ENCODE assay signal across 1 cellular context in the genomic region with DNA sequence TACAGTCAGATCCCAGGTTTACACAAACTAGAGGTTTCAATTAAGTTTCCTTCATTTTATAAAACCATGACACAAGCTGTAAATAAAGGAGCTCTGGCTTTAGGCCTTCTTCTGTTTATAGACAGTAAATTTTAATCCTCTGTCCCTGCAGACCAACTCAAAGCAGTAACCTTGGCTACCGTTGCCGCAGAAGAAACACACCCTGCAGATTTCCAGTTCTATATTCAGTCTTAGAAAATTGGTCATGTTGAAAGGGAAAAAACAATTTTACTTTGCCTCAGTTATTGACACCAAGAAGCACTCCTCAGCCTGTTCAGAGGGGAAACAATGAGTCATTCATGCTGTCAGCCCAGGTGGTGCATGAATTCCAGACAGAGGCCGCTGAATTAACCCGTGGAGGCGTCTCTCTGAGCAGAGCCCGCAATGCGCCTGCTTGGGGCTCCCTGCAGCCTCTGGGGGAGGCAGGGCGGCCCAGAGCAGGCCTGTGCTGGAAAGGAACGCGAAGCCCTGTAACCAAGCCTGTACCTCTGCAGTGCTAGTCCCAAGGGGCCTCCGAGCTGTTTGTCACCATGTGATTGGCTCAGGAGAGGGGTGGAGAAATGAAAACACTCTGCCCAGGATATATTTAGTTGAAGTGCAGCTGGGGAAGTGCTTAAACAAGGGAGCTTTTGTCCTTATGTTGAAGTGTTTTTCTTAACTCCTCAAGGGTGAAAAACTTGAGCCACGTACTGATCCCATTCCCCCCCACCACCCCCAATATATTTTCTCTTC.
TF ChIP-seq lines count a peak whose summit lies in the region.

No MANE protein-coding gene starts in this region.

TF ChIP-seq in K562, 482 proteins besides CTCF, POLR2A, EP300 and RAD21 (continued from another document and continues in another):
- TF ChIP-seq, protein P1, sequence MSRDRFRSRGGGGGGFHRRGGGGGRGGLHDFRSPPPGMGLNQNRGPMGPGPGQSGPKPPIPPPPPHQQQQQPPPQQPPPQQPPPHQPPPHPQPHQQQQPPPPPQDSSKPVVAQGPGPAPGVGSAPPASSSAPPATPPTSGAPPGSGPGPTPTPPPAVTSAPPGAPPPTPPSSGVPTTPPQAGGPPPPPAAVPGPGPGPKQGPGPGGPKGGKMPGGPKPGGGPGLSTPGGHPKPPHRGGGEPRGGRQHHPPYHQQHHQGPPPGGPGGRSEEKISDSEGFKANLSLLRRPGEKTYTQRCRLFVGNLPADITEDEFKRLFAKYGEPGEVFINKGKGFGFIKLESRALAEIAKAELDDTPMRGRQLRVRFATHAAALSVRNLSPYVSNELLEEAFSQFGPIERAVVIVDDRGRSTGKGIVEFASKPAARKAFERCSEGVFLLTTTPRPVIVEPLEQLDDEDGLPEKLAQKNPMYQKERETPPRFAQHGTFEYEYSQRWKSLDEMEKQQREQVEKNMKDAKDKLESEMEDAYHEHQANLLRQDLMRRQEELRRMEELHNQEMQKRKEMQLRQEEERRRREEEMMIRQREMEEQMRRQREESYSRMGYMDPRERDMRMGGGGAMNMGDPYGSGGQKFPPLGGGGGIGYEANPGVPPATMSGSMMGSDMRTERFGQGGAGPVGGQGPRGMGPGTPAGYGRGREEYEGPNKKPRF (IDR thresholded peaks at IDR 0.05; ENCODE audit: low read depth, low read length): no peak
- TF ChIP-seq NR1H2 (CRISPR knock-in tag; IDR thresholded peaks at IDR 0.05) (no peak), POLR2G (IDR thresholded peaks at IDR 0.05; ENCODE audit: low read depth, low read length) (peak; percentile 81), BCL6 (CRISPR knock-in tag; IDR thresholded peaks at IDR 0.05) (no peak), ZFP1 (CRISPR knock-in tag; IDR thresholded peaks at IDR 0.05) (no peak), KAT8 (IDR thresholded peaks at IDR 0.05; ENCODE audit: low read depth) (no peak), ZNF133 (CRISPR knock-in tag; IDR thresholded peaks at IDR 0.05) (no peak), WHSC1 (IDR thresholded peaks at IDR 0.05; ENCODE audit: low read length) (no peak), ZNF717 (CRISPR knock-in tag; IDR thresholded peaks at IDR 0.05) (no peak), SMC3 (conservative IDR thresholded peaks at IDR 0.05; ENCODE audit: insufficient read depth, low read depth, low read length) (no peak), CBX3 (IDR thresholded peaks at IDR 0.05; ENCODE audit: borderline replicate concordance in 1 of 2, low read length in 2 of 2) (peak in 1 of 2 experiments; percentile 57; a peak in 1 of 3 replicates), MTA3 (IDR thresholded peaks at IDR 0.05; ENCODE audit: borderline replicate concordance) (peak; percentile 79; the same call in 1 of the 2 replicates), TEAD1 (CRISPR knock-in tag; IDR thresholded peaks at IDR 0.05) (peak; percentile 54 to 58; a peak in 2 of 4 replicates), CHD4 (IDR thresholded peaks at IDR 0.05; ENCODE audit: insufficient read depth, insufficient replicate concordance, low read depth, low read length, poor library complexity, severe bottlenecking) (no peak), ZNF212 (CRISPR knock-in tag; IDR thresholded peaks at IDR 0.05) (no peak), KAT2B (IDR thresholded peaks at IDR 0.05; ENCODE audit: low read depth, low read length) (no peak), HMG20B (CRISPR knock-in tag; IDR thresholded peaks at IDR 0.05) (no peak), SMARCE1 (IDR thresholded peaks at IDR 0.05) (peak; percentile 92), KLF16 (IDR thresholded peaks at IDR 0.05) (no peak; the same call in 1 of the 2 replicates), KDM1A (IDR thresholded peaks at IDR 0.05) (no peak), LCOR (CRISPR knock-in tag; IDR thresholded peaks at IDR 0.05) (no peak), ILK (tag; IDR thresholded peaks at IDR 0.05; ENCODE audit: borderline replicate concordance, low read depth) (no peak), RBM17 (IDR thresholded peaks at IDR 0.05; ENCODE audit: borderline replicate concordance, low read depth, low read length) (no peak), RBM22 (IDR thresholded peaks at IDR 0.05; ENCODE audit: low read depth, low read length, poor library complexity, severe bottlenecking) (no peak), SREBF2 (CRISPR knock-in tag; IDR thresholded peaks at IDR 0.05) (no peak), STAG1 (CRISPR knock-in tag; IDR thresholded peaks at IDR 0.05; ENCODE audit: borderline replicate concordance) (no peak), BRD9 (IDR thresholded peaks at IDR 0.05; ENCODE audit: low read depth, partially characterized antibody) (peak; percentile 70), ETV1 (tag; conservative IDR thresholded peaks at IDR 0.05; ENCODE audit: low read depth) (no peak), MED1 (CRISPR knock-in tag; IDR thresholded peaks at IDR 0.05; ENCODE audit: borderline replicate concordance) (no peak), ZKSCAN3 (CRISPR knock-in tag; IDR thresholded peaks at IDR 0.05) (no peak), KAT7 (CRISPR knock-in tag; IDR thresholded peaks at IDR 0.05; ENCODE audit: borderline replicate concordance) (no peak; the same call in 1 of the 2 replicates), RCOR1 (IDR thresholded peaks at IDR 0.05; ENCODE audit: borderline replicate concordance in 1 of 2, low read depth in 2 of 2, low read length in 2 of 2) (no peak; a peak in 1 of 4 replicates)
- TF ChIP-seq, protein P2, sequence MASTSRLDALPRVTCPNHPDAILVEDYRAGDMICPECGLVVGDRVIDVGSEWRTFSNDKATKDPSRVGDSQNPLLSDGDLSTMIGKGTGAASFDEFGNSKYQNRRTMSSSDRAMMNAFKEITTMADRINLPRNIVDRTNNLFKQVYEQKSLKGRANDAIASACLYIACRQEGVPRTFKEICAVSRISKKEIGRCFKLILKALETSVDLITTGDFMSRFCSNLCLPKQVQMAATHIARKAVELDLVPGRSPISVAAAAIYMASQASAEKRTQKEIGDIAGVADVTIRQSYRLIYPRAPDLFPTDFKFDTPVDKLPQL (IDR thresholded peaks at IDR 0.05; ENCODE audit: extremely low read depth, insufficient read length): no peak
- TF ChIP-seq, protein P3, sequence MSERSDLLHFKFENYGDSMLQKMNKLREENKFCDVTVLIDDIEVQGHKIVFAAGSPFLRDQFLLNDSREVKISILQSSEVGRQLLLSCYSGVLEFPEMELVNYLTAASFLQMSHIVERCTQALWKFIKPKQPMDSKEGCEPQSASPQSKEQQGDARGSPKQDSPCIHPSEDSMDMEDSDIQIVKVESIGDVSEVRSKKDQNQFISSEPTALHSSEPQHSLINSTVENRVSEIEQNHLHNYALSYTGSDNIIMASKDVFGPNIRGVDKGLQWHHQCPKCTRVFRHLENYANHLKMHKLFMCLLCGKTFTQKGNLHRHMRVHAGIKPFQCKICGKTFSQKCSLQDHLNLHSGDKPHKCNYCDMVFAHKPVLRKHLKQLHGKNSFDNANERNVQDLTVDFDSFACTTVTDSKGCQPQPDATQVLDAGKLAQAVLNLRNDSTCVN (CRISPR knock-in tag; IDR thresholded peaks at IDR 0.05): no peak
- TF ChIP-seq, protein P4, sequence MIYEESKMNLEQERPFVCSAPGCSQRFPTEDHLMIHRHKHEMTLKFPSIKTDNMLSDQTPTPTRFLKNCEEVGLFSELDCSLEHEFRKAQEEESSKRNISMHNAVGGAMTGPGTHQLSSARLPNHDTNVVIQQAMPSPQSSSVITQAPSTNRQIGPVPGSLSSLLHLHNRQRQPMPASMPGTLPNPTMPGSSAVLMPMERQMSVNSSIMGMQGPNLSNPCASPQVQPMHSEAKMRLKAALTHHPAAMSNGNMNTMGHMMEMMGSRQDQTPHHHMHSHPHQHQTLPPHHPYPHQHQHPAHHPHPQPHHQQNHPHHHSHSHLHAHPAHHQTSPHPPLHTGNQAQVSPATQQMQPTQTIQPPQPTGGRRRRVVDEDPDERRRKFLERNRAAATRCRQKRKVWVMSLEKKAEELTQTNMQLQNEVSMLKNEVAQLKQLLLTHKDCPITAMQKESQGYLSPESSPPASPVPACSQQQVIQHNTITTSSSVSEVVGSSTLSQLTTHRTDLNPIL (CRISPR knock-in tag; IDR thresholded peaks at IDR 0.05): no peak
- TF ChIP-seq, protein P5, sequence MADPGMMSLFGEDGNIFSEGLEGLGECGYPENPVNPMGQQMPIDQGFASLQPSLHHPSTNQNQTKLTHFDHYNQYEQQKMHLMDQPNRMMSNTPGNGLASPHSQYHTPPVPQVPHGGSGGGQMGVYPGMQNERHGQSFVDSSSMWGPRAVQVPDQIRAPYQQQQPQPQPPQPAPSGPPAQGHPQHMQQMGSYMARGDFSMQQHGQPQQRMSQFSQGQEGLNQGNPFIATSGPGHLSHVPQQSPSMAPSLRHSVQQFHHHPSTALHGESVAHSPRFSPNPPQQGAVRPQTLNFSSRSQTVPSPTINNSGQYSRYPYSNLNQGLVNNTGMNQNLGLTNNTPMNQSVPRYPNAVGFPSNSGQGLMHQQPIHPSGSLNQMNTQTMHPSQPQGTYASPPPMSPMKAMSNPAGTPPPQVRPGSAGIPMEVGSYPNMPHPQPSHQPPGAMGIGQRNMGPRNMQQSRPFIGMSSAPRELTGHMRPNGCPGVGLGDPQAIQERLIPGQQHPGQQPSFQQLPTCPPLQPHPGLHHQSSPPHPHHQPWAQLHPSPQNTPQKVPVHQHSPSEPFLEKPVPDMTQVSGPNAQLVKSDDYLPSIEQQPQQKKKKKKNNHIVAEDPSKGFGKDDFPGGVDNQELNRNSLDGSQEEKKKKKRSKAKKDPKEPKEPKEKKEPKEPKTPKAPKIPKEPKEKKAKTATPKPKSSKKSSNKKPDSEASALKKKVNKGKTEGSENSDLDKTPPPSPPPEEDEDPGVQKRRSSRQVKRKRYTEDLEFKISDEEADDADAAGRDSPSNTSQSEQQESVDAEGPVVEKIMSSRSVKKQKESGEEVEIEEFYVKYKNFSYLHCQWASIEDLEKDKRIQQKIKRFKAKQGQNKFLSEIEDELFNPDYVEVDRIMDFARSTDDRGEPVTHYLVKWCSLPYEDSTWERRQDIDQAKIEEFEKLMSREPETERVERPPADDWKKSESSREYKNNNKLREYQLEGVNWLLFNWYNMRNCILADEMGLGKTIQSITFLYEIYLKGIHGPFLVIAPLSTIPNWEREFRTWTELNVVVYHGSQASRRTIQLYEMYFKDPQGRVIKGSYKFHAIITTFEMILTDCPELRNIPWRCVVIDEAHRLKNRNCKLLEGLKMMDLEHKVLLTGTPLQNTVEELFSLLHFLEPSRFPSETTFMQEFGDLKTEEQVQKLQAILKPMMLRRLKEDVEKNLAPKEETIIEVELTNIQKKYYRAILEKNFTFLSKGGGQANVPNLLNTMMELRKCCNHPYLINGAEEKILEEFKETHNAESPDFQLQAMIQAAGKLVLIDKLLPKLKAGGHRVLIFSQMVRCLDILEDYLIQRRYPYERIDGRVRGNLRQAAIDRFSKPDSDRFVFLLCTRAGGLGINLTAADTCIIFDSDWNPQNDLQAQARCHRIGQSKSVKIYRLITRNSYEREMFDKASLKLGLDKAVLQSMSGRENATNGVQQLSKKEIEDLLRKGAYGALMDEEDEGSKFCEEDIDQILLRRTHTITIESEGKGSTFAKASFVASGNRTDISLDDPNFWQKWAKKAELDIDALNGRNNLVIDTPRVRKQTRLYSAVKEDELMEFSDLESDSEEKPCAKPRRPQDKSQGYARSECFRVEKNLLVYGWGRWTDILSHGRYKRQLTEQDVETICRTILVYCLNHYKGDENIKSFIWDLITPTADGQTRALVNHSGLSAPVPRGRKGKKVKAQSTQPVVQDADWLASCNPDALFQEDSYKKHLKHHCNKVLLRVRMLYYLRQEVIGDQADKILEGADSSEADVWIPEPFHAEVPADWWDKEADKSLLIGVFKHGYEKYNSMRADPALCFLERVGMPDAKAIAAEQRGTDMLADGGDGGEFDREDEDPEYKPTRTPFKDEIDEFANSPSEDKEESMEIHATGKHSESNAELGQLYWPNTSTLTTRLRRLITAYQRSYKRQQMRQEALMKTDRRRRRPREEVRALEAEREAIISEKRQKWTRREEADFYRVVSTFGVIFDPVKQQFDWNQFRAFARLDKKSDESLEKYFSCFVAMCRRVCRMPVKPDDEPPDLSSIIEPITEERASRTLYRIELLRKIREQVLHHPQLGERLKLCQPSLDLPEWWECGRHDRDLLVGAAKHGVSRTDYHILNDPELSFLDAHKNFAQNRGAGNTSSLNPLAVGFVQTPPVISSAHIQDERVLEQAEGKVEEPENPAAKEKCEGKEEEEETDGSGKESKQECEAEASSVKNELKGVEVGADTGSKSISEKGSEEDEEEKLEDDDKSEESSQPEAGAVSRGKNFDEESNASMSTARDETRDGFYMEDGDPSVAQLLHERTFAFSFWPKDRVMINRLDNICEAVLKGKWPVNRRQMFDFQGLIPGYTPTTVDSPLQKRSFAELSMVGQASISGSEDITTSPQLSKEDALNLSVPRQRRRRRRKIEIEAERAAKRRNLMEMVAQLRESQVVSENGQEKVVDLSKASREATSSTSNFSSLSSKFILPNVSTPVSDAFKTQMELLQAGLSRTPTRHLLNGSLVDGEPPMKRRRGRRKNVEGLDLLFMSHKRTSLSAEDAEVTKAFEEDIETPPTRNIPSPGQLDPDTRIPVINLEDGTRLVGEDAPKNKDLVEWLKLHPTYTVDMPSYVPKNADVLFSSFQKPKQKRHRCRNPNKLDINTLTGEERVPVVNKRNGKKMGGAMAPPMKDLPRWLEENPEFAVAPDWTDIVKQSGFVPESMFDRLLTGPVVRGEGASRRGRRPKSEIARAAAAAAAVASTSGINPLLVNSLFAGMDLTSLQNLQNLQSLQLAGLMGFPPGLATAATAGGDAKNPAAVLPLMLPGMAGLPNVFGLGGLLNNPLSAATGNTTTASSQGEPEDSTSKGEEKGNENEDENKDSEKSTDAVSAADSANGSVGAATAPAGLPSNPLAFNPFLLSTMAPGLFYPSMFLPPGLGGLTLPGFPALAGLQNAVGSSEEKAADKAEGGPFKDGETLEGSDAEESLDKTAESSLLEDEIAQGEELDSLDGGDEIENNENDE (IDR thresholded peaks at IDR 0.05; ENCODE audit: low read depth, low read length): no peak
- TF ChIP-seq, protein P6, sequence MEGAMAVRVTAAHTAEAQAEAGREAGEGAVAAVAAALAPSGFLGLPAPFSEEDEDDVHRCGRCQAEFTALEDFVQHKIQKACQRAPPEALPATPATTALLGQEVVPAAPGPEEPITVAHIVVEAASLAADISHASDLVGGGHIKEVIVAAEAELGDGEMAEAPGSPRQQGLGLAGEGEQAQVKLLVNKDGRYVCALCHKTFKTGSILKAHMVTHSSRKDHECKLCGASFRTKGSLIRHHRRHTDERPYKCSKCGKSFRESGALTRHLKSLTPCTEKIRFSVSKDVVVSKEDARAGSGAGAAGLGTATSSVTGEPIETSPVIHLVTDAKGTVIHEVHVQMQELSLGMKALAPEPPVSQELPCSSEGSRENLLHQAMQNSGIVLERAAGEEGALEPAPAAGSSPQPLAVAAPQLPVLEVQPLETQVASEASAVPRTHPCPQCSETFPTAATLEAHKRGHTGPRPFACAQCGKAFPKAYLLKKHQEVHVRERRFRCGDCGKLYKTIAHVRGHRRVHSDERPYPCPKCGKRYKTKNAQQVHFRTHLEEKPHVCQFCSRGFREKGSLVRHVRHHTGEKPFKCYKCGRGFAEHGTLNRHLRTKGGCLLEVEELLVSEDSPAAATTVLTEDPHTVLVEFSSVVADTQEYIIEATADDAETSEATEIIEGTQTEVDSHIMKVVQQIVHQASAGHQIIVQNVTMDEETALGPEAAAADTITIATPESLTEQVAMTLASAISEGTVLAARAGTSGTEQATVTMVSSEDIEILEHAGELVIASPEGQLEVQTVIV (CRISPR knock-in tag; IDR thresholded peaks at IDR 0.05; ENCODE audit: borderline replicate concordance): no peak
- TF ChIP-seq, protein P7, sequence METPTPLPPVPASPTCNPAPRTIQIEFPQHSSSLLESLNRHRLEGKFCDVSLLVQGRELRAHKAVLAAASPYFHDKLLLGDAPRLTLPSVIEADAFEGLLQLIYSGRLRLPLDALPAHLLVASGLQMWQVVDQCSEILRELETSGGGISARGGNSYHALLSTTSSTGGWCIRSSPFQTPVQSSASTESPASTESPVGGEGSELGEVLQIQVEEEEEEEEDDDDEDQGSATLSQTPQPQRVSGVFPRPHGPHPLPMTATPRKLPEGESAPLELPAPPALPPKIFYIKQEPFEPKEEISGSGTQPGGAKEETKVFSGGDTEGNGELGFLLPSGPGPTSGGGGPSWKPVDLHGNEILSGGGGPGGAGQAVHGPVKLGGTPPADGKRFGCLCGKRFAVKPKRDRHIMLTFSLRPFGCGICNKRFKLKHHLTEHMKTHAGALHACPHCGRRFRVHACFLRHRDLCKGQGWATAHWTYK (CRISPR knock-in tag; IDR thresholded peaks at IDR 0.05): no peak; the same call in 1 of the 2 replicates
